ENCODE assay signal across 8 cellular contexts in the genomic region with DNA sequence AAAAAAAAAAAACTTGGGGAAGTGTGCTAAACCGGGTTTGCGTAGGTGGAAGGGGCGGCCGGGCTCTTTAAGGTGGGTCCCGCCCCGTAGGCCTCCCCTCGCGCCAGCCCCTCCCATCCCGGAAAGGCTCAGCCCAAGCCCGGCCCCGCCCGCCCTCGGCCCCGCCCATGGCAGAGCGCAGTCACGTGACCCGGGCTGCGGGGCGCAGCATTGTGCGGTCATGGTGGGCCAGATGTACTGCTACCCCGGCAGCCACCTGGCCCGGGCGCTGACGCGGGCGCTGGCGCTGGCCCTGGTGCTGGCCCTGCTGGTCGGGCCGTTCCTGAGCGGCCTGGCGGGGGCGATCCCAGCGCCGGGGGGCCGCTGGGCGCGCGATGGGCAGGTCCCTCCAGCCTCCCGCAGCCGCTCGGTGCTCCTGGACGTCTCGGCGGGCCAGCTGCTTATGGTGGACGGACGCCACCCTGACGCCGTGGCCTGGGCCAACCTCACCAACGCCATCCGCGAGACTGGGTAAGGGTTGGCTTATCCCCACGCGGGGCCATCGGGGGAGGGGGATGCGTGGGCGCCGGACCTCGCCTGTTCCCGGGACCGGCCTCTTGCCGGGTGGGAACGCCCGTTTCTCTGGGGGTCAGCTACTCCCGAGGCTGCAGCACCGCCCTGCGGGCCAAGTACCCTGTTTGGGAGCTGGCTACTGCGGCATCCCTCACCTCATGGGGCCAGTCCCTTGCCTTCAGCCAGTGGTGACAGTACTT. TPM values are rescaled to one million over a fixed set of nuclear protein-coding genes. Genes with fewer than 3 reads are reported as not detected.
DNase-seq lines count a peak whose midpoint lies in the region; ATAC-seq and TF ChIP-seq lines count a peak whose summit lies in the region.

A gene with protein sequence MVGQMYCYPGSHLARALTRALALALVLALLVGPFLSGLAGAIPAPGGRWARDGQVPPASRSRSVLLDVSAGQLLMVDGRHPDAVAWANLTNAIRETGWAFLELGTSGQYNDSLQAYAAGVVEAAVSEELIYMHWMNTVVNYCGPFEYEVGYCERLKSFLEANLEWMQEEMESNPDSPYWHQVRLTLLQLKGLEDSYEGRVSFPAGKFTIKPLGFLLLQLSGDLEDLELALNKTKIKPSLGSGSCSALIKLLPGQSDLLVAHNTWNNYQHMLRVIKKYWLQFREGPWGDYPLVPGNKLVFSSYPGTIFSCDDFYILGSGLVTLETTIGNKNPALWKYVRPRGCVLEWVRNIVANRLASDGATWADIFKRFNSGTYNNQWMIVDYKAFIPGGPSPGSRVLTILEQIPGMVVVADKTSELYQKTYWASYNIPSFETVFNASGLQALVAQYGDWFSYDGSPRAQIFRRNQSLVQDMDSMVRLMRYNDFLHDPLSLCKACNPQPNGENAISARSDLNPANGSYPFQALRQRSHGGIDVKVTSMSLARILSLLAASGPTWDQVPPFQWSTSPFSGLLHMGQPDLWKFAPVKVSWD (plus strand): TSS at position 207 of the 752 bp plus-strand sequence. CDS start 14 bp downstream, at position 221.

- H3K36me3 ChIP-seq in HUES64 (ENCODE audit: insufficient read depth, low read length), result 0 out of 2 replicates have a peak, but pooled peaks cover 3% of the 10 kb centered on the region

- peak; percentile 93 for ATAC-seq in GM21515 (IDR thresholded peaks at IDR 0.05; ENCODE audit: unreplicated experiment)

- peak within 1 kb of the TSS; percentile 87 for H3K9ac ChIP-seq in HUES64 (ENCODE audit: low read depth, low read length)

- under 1% methylated on average over 67 of the region's 67 CpGs for WGBS in HUES64

- peaks cover 10% of the 10 kb centered on the region for H3K4me1 ChIP-seq in HUES64 (ENCODE audit: insufficient read depth, low read length)

- H3K4me3 ChIP-seq in HUES64 (ENCODE audit: low read length), result peak within 1 kb of the TSS; percentile 99
- H3K4me3 ChIP-seq in epithelial cell of esophagus (ENCODE audit: low read length), result peak within 1 kb of the TSS; percentile 75

- H3K27me3 ChIP-seq in HUES64 (ENCODE audit: insufficient read depth, low read length), result no peaks in the 10 kb centered on the region

- DNase-seq in DMS 273 (lab: John Stamatoyannopoulos, UW; ENCODE audit: unreplicated experiment), result peak; percentile 94
- DNase-seq in OCI-M2 (lab: John Stamatoyannopoulos, UW; ENCODE audit: unreplicated experiment), result peak; percentile 57
- DNase-seq in activated T-cell treated with anti-CD3 and anti-CD28 coated beads for 4 hours, result peak; percentile 94
- peak; percentile 94 for DNase-seq in epithelial cell of esophagus (ENCODE audit: low read depth)
- DNase-seq in mucosa of gallbladder (ENCODE audit: low spot score), result peak; percentile 95
- DNase-seq in stimulated activated CD8-positive, alpha-beta memory T cell treated with anti-CD3 and anti-CD28 coated beads, Interleukin-4, amount 100 ng/mL, for 24 hours (ENCODE audit: low read depth), result peak; percentile 91

- H3K9me3 ChIP-seq in HUES64 (ENCODE audit: insufficient read depth, low read depth, low read length), result no peaks in the 10 kb centered on the region

- no peak within 1 kb of the TSS for H3K27ac ChIP-seq in HUES64 (ENCODE audit: low read depth, low read length)

- no peak for TF ChIP-seq CTCF in epithelial cell of esophagus (IDR thresholded peaks at IDR 0.05; ENCODE audit: insufficient read depth, low read depth, low read length, missing control alignments)

RNA-seq across cellular contexts. Expression of the gene that starts here (rescaled TPM):
- polyA plus RNA-seq in HUES64 (2013, experiment 1 of 2), result 22.9 TPM
- 27.8 TPM for polyA plus RNA-seq in HUES64 (2013, experiment 2 of 2)
- 39.5 TPM for total RNA-seq in mucosa of gallbladder
